In the genomic region with DNA sequence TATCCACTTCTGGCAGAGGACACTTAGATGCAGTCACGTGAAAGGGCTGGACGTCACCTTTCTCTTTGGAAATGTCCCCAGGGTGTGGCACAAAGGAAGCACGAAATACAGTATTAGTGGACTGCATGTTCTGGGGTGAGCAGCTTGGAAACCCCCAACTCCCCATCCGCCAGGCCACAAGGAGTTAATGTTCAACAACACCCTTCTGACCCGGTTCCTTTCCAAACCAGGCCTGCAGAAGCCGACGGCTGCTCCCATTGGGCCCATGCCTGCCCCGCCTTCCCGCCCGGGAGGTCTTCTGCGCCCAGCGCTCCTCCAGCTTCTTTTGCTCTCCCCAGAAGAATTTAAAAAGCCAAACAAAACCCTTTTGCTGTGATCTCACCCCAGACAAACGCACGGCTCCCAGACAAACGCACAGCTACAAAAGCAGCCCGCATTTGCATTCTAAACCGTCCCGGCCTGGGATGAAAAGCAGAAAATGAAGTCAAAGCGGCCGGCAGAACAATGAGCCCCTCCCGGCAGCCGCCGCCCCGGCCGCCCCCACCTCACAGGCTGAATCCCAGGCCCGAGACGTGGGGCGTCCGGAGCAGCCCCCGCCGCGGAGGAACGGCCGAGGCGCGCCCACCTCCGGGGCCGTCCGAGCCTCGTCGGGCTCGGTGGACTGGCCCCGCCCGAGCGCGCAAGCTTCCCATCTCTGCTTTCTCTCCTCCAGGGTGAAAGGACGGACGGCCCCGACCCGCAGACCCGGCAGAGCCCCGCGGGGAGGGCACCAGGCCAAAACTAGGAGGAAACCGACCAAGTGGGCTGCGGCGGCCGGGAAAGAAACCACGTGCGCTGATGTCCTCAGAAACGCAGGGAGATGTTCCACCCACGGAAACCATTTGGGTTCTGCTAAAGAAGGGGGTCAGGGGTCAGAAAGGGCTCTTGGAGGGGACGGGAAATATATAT, we compare ENCODE assay signal across 8 cellular contexts.
A peak's percentile ranks its signal among the peaks of the same experiment; 100 is the strongest.
DNase-seq lines count a peak whose midpoint lies in the region; ATAC-seq and TF ChIP-seq lines count a peak whose summit lies in the region.

No MANE protein-coding gene starts in this region.

- DNase-seq in SK-N-SH (peak; percentile 39), lower lobe of right lung (peak; percentile 79), thyroid gland (peak; percentile 82 to 88)
- no peak for DNase-seq in stimulated activated CD4-positive, alpha-beta T cell treated with anti-CD3 and anti-CD28 coated beads, Interleukin-4, amount 100 ng/mL, for 24 hours
- DNase-seq in activated CD4-positive, alpha-beta T cell treated with anti-CD3 and anti-CD28 coated beads, Interleukin-2, amount 10 ng/mL, durations not matched to agents 7 days and 5 days, result no peak
- no peak for DNase-seq in stimulated activated naive CD8-positive, alpha-beta T cell treated with anti-CD3 and anti-CD28 coated beads, Interleukin-15, amount 100 ng/mL, for 72 hours

- peaks cover 30% of the 10 kb centered on the region for H3K27me3 Mint-ChIP-seq in activated CD4-positive, alpha-beta T cell treated with anti-CD3 and anti-CD28 coated beads, Interleukin-2, amount 10 ng/mL, durations not matched to agents 7 days and 5 days
- H3K27me3 Mint-ChIP-seq in stimulated activated naive CD8-positive, alpha-beta T cell treated with anti-CD3 and anti-CD28 coated beads, Interleukin-15, amount 100 ng/mL, for 72 hours, result peaks cover 68% of the 10 kb centered on the region

- no peaks in the 10 kb centered on the region for H3K36me3 ChIP-seq in SK-N-SH (replicated peaks in 1 of 2; ENCODE audit: control insufficient read depth in 1 of 2, insufficient read depth in 2 of 2, low read length in 1 of 2)
- no peaks in the 10 kb centered on the region for H3K36me3 ChIP-seq in endocrine pancreas (ENCODE audit: control insufficient read depth, insufficient read depth, low read length)
- no peaks in the 10 kb centered on the region for H3K36me3 ChIP-seq in lower lobe of right lung
- no peaks in the 10 kb centered on the region for H3K36me3 ChIP-seq in thyroid gland

- no peaks in the 10 kb centered on the region for H3K79me2 ChIP-seq in SK-N-SH (ENCODE audit: insufficient read depth)

- H3K36me3 Mint-ChIP-seq in activated CD4-positive, alpha-beta T cell treated with anti-CD3 and anti-CD28 coated beads, Interleukin-2, amount 10 ng/mL, durations not matched to agents 7 days and 5 days (ENCODE audit: low read depth), result no peaks in the 10 kb centered on the region

- intact Hi-C loops in lower lobe of right lung (cut with DNase I), result no loop called here
- intact Hi-C loops in thyroid gland (cut with DNase I), result no loop called here

- H3K4me3 ChIP-seq in SK-N-SH (ENCODE audit: low read depth in 2 of 2, low read length in 1 of 2), result no peak overlapping the region
- H3K4me3 ChIP-seq in endocrine pancreas (ENCODE audit: control insufficient read depth, insufficient read depth, low read length), result no peak overlapping the region
- H3K4me3 ChIP-seq in lower lobe of right lung, result peak overlapping the region; percentile 59
- peak overlapping the region in 2 of 3 donors; percentile 49 to 57 for H3K4me3 ChIP-seq in thyroid gland (replicated peaks in 1 of 3)

- H3K9ac ChIP-seq in SK-N-SH (no peak overlapping the region), endocrine pancreas (ENCODE audit: control insufficient read depth, insufficient read depth, low read length) (peak overlapping the region; percentile 23)

- ATAC-seq in SK-N-SH treated with all-trans-retinoic acid at 6 μM for 48 hours (no peak), lower lobe of right lung (peak; percentile 84 to 91)
- ATAC-seq in stimulated activated naive CD8-positive, alpha-beta T cell treated with anti-CD3 and anti-CD28 coated beads, Interleukin-15, amount 100 ng/mL, for 72 hours, result no peak

- no peaks in the 10 kb centered on the region for H4K20me1 ChIP-seq in SK-N-SH (ENCODE audit: insufficient read depth)

- CTCF ChIA-PET in SK-N-SH (lab: Yijun Ruan, JAX), result interaction anchor here (1.6 kb wide), 1 partner anchor 24 kb away, joined by 3 read pairs; no protein-coding TSS in a partner anchor
- CTCF ChIA-PET in activated CD4-positive, alpha-beta T cell treated with anti-CD3 and anti-CD28 coated beads, Interleukin-2, amount 10 ng/mL, durations not matched to agents 7 days and 5 days (lab: Charles Lee), result no interaction called here

- POLR2A ChIA-PET in SK-N-SH (lab: Yijun Ruan, JAX), result no interaction called here
- POLR2A ChIA-PET in activated CD4-positive, alpha-beta T cell treated with anti-CD3 and anti-CD28 coated beads, Interleukin-2, amount 10 ng/mL, durations not matched to agents 7 days and 5 days (lab: Charles Lee), result no interaction called here

- H3K27me3 ChIP-seq in SK-N-SH (ENCODE audit: insufficient read depth) (no peaks in the 10 kb centered on the region), endocrine pancreas (ENCODE audit: control insufficient read depth, insufficient read depth, low read length) (no peaks in the 10 kb centered on the region), lower lobe of right lung (ENCODE audit: low read depth) (no peaks in the 10 kb centered on the region), thyroid gland (no peaks in the 10 kb centered on the region)

- H3K27ac Mint-ChIP-seq in activated CD4-positive, alpha-beta T cell treated with anti-CD3 and anti-CD28 coated beads, Interleukin-2, amount 10 ng/mL, durations not matched to agents 7 days and 5 days, result no peak overlapping the region
- no peak overlapping the region for H3K27ac Mint-ChIP-seq in stimulated activated naive CD8-positive, alpha-beta T cell treated with anti-CD3 and anti-CD28 coated beads, Interleukin-15, amount 100 ng/mL, for 72 hours

- H3K4me1 ChIP-seq in SK-N-SH (ENCODE audit: control insufficient read depth in 1 of 2, insufficient read depth in 2 of 2, low read depth in 1 of 2, low read length in 1 of 2) (no peaks in the 10 kb centered on the region), endocrine pancreas (ENCODE audit: control insufficient read depth, insufficient read depth, low read length) (no peaks in the 10 kb centered on the region), lower lobe of right lung (peaks cover 23% of the 10 kb centered on the region), thyroid gland (peaks cover 9 to 27% of the 10 kb centered on the region in 2 donors)

- no peak overlapping the region for H3K27ac ChIP-seq in SK-N-SH (ENCODE audit: low read depth in 2 of 2, low read length in 1 of 2)
- peak overlapping the region; percentile 89 for H3K27ac ChIP-seq in lower lobe of right lung
- peak overlapping the region; percentile 87 to 97 (median 91) for H3K27ac ChIP-seq in thyroid gland

- H3F3A ChIP-seq in SK-N-SH (replicated peaks; ENCODE audit: insufficient read depth), result no peaks in the 10 kb centered on the region

- no peaks in the 10 kb centered on the region for H3K9me3 Mint-ChIP-seq in activated CD4-positive, alpha-beta T cell treated with anti-CD3 and anti-CD28 coated beads, Interleukin-2, amount 10 ng/mL, durations not matched to agents 7 days and 5 days
- H3K9me3 Mint-ChIP-seq in stimulated activated naive CD8-positive, alpha-beta T cell treated with anti-CD3 and anti-CD28 coated beads, Interleukin-15, amount 100 ng/mL, for 72 hours, result peaks cover 0 to 6% of the 10 kb centered on the region in 2 donors

- H2AFZ ChIP-seq in SK-N-SH (ENCODE audit: low read depth), result no peak overlapping the region

- no peaks in the 10 kb centered on the region for H3K9me3 ChIP-seq in SK-N-SH
- no peaks in the 10 kb centered on the region for H3K9me3 ChIP-seq in endocrine pancreas (ENCODE audit: control insufficient read depth, low read length)
- H3K9me3 ChIP-seq in lower lobe of right lung, result no peaks in the 10 kb centered on the region
- no peaks in the 10 kb centered on the region for H3K9me3 ChIP-seq in thyroid gland

- TF ChIP-seq CTCF in SK-N-SH (IDR thresholded peaks at IDR 0.05), result no peak
- TF ChIP-seq CTCF in lower lobe of right lung (IDR thresholded peaks at IDR 0.05), result no peak
- no peak for TF ChIP-seq CTCF in thyroid gland (IDR thresholded peaks at IDR 0.05)

- no peak for TF ChIP-seq EP300 in SK-N-SH (IDR thresholded peaks at IDR 0.05; ENCODE audit: borderline replicate concordance in 1 of 2, low read depth in 1 of 2, low read length in 1 of 2)

- TF ChIP-seq POLR2A in thyroid gland (IDR thresholded peaks at IDR 0.05), result peak in 1 of 2 donors; percentile 59

- no peaks in the 10 kb centered on the region for H3K9me2 ChIP-seq in SK-N-SH

- H3K4me3 Mint-ChIP-seq in activated CD4-positive, alpha-beta T cell treated with anti-CD3 and anti-CD28 coated beads, Interleukin-2, amount 10 ng/mL, durations not matched to agents 7 days and 5 days, result no peak overlapping the region
- no peak overlapping the region for H3K4me3 Mint-ChIP-seq in stimulated activated naive CD8-positive, alpha-beta T cell treated with anti-CD3 and anti-CD28 coated beads, Interleukin-15, amount 100 ng/mL, for 72 hours

- no peaks in the 10 kb centered on the region for H3K4me1 Mint-ChIP-seq in activated CD4-positive, alpha-beta T cell treated with anti-CD3 and anti-CD28 coated beads, Interleukin-2, amount 10 ng/mL, durations not matched to agents 7 days and 5 days
- H3K4me1 Mint-ChIP-seq in stimulated activated naive CD8-positive, alpha-beta T cell treated with anti-CD3 and anti-CD28 coated beads, Interleukin-15, amount 100 ng/mL, for 72 hours, result no peaks in the 10 kb centered on the region

- no peak for TF ChIP-seq RAD21 in SK-N-SH (IDR thresholded peaks at IDR 0.05; ENCODE audit: low read length)

- 84% methylated on average over 44 of the region's 62 CpGs for whole genome bisulfite sequencing in SK-N-SH (ENCODE audit: low lambda C conversion rate)
- 3 to 7% methylated on average over 29 to 41 of the region's 62 CpGs for WGBS in thyroid gland, 2 donors

- no peak overlapping the region for H3K4me2 ChIP-seq in SK-N-SH

TF ChIP-seq in SK-N-SH, 30 proteins besides CTCF, POLR2A, EP300 and RAD21 (continues in another document):
- TF ChIP-seq NRF1 (IDR thresholded peaks at IDR 0.05; ENCODE audit: low read depth, low read length), result no peak
- TF ChIP-seq TEAD4 (IDR thresholded peaks at IDR 0.05; ENCODE audit: borderline replicate concordance, insufficient read depth), result no peak
- no peak for TF ChIP-seq RFX5 (IDR thresholded peaks at IDR 0.05; ENCODE audit: low read length)

TF ChIP-seq in SK-N-SH treated with all-trans-retinoic acid at 6 μM for 48 hours, 23 proteins besides CTCF, POLR2A, EP300 and RAD21 (continues in another document):
- TF ChIP-seq OSR1 (CRISPR knock-in tag; IDR thresholded peaks at IDR 0.05) (no peak), ZNF565 (CRISPR knock-in tag; conservative IDR thresholded peaks at IDR 0.05; ENCODE audit: low read depth) (no peak), GLIS3 (CRISPR knock-in tag; IDR thresholded peaks at IDR 0.05) (no peak), RARB (CRISPR knock-in tag; IDR thresholded peaks at IDR 0.05) (no peak), ARNTL (CRISPR knock-in tag; IDR thresholded peaks at IDR 0.05; ENCODE audit: borderline replicate concordance, low read depth) (no peak)

Comparison
In these comparisons a context has a peak if more than half of its experiments do, and no peak if none do; other contexts are left out.
1. DNase-seq: peak in SK-N-SH (single experiment), lower lobe of right lung (single experiment) and thyroid gland (2 of 2); none in stimulated activated CD4-positive, alpha-beta T cell treated with anti-CD3 and anti-CD28 coated beads, Interleukin-4, amount 100 ng/mL, for 24 hours (single experiment), activated CD4-positive, alpha-beta T cell treated with anti-CD3 and anti-CD28 coated beads, Interleukin-2, amount 10 ng/mL, durations not matched to agents 7 days and 5 days (single experiment) and stimulated activated naive CD8-positive, alpha-beta T cell treated with anti-CD3 and anti-CD28 coated beads, Interleukin-15, amount 100 ng/mL, for 72 hours (0 of 2).
2. H3K27ac ChIP-seq: peak in lower lobe of right lung (single experiment) and thyroid gland (3 of 3); none in SK-N-SH (0 of 2).
3. H3K4me3 ChIP-seq: peak in lower lobe of right lung (single experiment) and thyroid gland (2 of 3); none in SK-N-SH (0 of 2) and endocrine pancreas (single experiment).
4. ATAC-seq: peak in lower lobe of right lung (2 of 2); none in SK-N-SH treated with all-trans-retinoic acid at 6 μM for 48 hours (single experiment) and stimulated activated naive CD8-positive, alpha-beta T cell treated with anti-CD3 and anti-CD28 coated beads, Interleukin-15, amount 100 ng/mL, for 72 hours (single experiment).